8 cellular contexts compared by ENCODE assay signal in the genomic region with DNA sequence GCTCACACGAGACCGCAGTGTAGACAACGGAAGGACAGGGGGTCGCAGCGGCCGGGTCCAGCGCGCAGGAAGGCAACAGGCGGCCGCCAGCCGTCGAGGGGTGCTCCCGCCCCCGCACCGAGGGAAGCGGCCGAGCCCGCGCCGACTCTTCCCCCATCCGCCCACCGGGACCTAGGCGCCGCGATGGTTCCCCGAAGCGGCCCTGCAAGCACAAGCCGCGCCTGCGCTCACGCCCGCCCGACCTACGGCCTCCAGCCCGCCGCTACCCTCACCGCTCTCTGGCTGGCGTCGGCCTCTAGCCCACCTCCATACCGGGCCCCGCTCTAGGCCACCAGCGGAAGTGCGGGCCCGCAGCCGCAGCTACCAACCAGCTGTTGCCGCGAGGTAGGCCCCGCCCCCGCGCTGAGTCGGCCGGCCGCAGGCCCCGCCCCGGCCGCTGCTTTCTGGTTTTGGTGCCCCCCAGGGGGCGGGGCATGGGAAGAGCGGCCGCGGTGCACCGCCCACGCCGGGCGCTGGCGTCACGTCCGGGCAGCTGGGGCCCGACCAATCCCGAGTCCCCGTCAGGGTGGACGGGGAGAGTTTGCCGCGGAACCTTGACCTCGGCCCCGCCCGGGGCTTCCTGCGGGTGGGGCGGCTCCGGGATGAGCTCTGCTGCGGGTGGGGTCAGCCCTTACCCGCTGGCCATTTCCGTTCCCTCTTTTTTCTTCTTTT. TPM values are rescaled to one million over a fixed set of nuclear protein-coding genes. Genes with fewer than 3 reads are reported as not detected.
DNase-seq lines count a peak whose midpoint lies in the region; ATAC-seq and TF ChIP-seq lines count a peak whose summit lies in the region.

TSS of gene SETX (minus strand) at position 342 of the 711 bp plus-strand sequence. CDS start 5,558 bp downstream, outside the sequence.

- H3K9me3 ChIP-seq in HAP-1: no peaks in the 10 kb centered on the region
- no peaks in the 10 kb centered on the region for H3K9me3 ChIP-seq in MG63

- peak within 1 kb of the TSS; percentile 81 for H3K4me3 Mint-ChIP-seq in natural killer cell treated with Interleukin-12 subunit alpha and Interleukin-12 subunit beta and Interleukin-15 and Interleukin-18, amount 100 ng/mL, for 72 hours

- peaks cover 18% of the 10 kb centered on the region for H3K36me3 Mint-ChIP-seq in natural killer cell treated with Interleukin-12 subunit alpha and Interleukin-12 subunit beta and Interleukin-15 and Interleukin-18, amount 100 ng/mL, for 72 hours

- DNase-seq in G401 (ENCODE audit: low spot score): peak; percentile 97
- peak; percentile 92 to 96 for DNase-seq in HAP-1 (ENCODE audit: low spot score in 2 of 2)
- DNase-seq in MG63: peak; percentile 97
- DNase-seq in SHP77 (lab: John Stamatoyannopoulos, UW): peak; percentile 95 to 97
- DNase-seq in activated effector memory CD4-positive, alpha-beta T cell treated with Interleukin-2 at 50 U/mL for 16 hours: peak; percentile 96
- DNase-seq in fibroblast of pulmonary artery (ENCODE audit: low read depth): peak; percentile 97
- DNase-seq in natural killer cell treated with Interleukin-12 subunit alpha and Interleukin-12 subunit beta and Interleukin-15 and Interleukin-18, amount 100 ng/mL, for 72 hours (ENCODE audit: low spot score): peak; percentile 99
- peak; percentile 95 for DNase-seq in stimulated activated naive CD4-positive, alpha-beta T cell treated with Interleukin-2 at 50 U/mL for 16 hours (lab: John Stamatoyannopoulos, UW)

- H3K27ac Mint-ChIP-seq in natural killer cell treated with Interleukin-12 subunit alpha and Interleukin-12 subunit beta and Interleukin-15 and Interleukin-18, amount 100 ng/mL, for 72 hours: peak within 1 kb of the TSS; percentile 81 to 91

- peak; percentile 95 for ATAC-seq in natural killer cell treated with Interleukin-12 subunit alpha and Interleukin-12 subunit beta and Interleukin-15 and Interleukin-18, amount 100 ng/mL, for 72 hours

- H3K4me3 ChIP-seq in HAP-1 (peak within 1 kb of the TSS; percentile 80), MG63 (peak within 1 kb of the TSS; percentile 89), fibroblast of pulmonary artery (replicated peaks; ENCODE audit: low read depth, low read length) (peak within 1 kb of the TSS; percentile 89)

- no peaks in the 10 kb centered on the region for H3K27me3 Mint-ChIP-seq in natural killer cell treated with Interleukin-12 subunit alpha and Interleukin-12 subunit beta and Interleukin-15 and Interleukin-18, amount 100 ng/mL, for 72 hours

- peaks cover 32 to 43% of the 10 kb centered on the region in 2 donors for H3K4me1 Mint-ChIP-seq in natural killer cell treated with Interleukin-12 subunit alpha and Interleukin-12 subunit beta and Interleukin-15 and Interleukin-18, amount 100 ng/mL, for 72 hours (ENCODE audit: low read depth in 2 of 2)

- in situ Hi-C loops in G401 (cut with HindIII; ENCODE audit: low sequenced_read_pairs) (no loop called here), HAP-1 (cut with MboI; ENCODE audit: low sequenced_read_pairs) (no loop called here)

- H3K9me3 Mint-ChIP-seq in natural killer cell treated with Interleukin-12 subunit alpha and Interleukin-12 subunit beta and Interleukin-15 and Interleukin-18, amount 100 ng/mL, for 72 hours: no peaks in the 10 kb centered on the region

- no peaks in the 10 kb centered on the region for H3K27me3 ChIP-seq in HAP-1 (ENCODE audit: low read depth)
- H3K27me3 ChIP-seq in MG63: no peaks in the 10 kb centered on the region

- H3K36me3 ChIP-seq in HAP-1 (replicated peaks): peaks cover 28% of the 10 kb centered on the region
- H3K36me3 ChIP-seq in MG63: peaks cover 44% of the 10 kb centered on the region

- TF ChIP-seq CTCF in fibroblast of pulmonary artery (IDR thresholded peaks at IDR 0.05; ENCODE audit: low read length, missing control alignments): no peak

- H3K4me1 ChIP-seq in HAP-1: peaks cover 6% of the 10 kb centered on the region

RNA-seq across cellular contexts. Expression of gene SETX, which starts in this region (rescaled TPM):
- total RNA-seq in G401 (2014; rRNA removed; shearing (Covaris generic)): 17.5 and 26.9 TPM in 2 replicates
- 16.5 and 24.2 TPM in 2 replicates for total RNA-seq in MG63 (2014; rRNA removed; shearing (Covaris generic); ENCODE audit: low replicate concordance)
- total RNA-seq in natural killer cell treated with Interleukin-12 subunit alpha and Interleukin-12 subunit beta and Interleukin-15 and Interleukin-18, amount 100 ng/mL, for 72 hours: 10 to 100 TPM; 66.1 to 67.4 TPM

Comparison
In these comparisons a context has a peak if more than half of its experiments do, and no peak if none do; other contexts are left out.
1. Peak in every context shown above with its lines: DNase-seq, ATAC-seq and H3K4me3 ChIP-seq.